ENCODE assay signal across 25 cellular contexts in the genomic region with DNA sequence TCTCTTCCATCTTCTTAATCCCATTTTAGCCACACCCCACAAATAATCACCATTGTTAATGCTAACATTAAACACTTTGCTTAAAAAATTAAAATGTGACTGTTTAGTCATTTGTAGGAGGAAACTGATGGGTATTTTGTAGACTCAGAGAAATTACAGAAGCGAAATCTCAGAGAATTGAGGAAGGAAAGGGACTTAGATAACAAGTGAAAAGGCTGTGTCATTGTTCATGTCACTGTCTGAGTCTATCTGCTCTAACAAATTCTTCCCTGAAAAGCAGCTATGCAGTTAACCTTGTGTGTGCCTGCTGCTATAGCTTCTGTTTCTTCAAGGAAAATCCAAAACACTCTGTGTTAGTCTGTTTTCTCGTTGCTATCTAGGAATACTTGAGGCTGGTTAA. TPM values are rescaled to one million over a fixed set of nuclear protein-coding genes. Genes with fewer than 3 reads are reported as not detected.
DNase-seq lines count a peak whose midpoint lies in the region; ATAC-seq lines count a peak whose summit lies in the region.
"Had no signal": no experiment of that assay in that cellular context is flagged by ENCODE, and none has a peak within 500 bp of the region (broad histone marks: within the 10 kb centered on the region; RNA-seq: fewer than 3 reads in every experiment).

No MANE protein-coding gene starts in this region.

- intact Hi-C loops in sciatic nerve (cut with DNase I): no loop called here

- DNase-seq in KBM-7: peak; percentile 43
- DNase-seq in SKM-1 (lab: John Stamatoyannopoulos, UW; ENCODE audit: unreplicated experiment): peak; percentile 10
- DNase-seq in globus pallidus (ENCODE audit: low spot score): peak; percentile 31
- no peak for DNase-seq in sciatic nerve (ENCODE audit: low spot score)
- no peak for DNase-seq in retina
- no peak for DNase-seq in activated effector memory CD4-positive, alpha-beta T cell treated with anti-CD3 and anti-CD28 coated beads, Interleukin-2, amount 50 U/mL, for 16 hours
- DNase-seq in DMS79 treated with DMSO at 0.1 percent for 48 hours (lab: John Stamatoyannopoulos, UW): no peak
- DNase-seq: activated CD4-positive, alpha-beta T cell treated with anti-CD3 and anti-CD28 coated beads, Interleukin-2, amount 50 U/mL, for 48 hours; activated CD4-positive, CD25-positive, alpha-beta regulatory T cell treated with anti-CD3 and anti-CD28 coated beads, Interleukin-2, amount 50 U/mL, for 72 hours; activated naive CD4-positive, alpha-beta T cell treated with Interleukin-2 at 50 U/mL for 16 hours; activated T-cell treated with anti-CD3 and anti-CD28 coated beads, Interleukin-2, amount 50 U/mL, for 72 hours; dermis blood vessel endothelial cell; endodermal cell; foreskin fibroblast; head of caudate nucleus; HFFc6; MM.1S; natural killer cell; NCI-H1436 treated with DMSO at 0.1 percent for 48 hours; NCI-H774; occipital lobe; psoas muscle; trophoblast cell had no signal

- ATAC-seq in sciatic nerve: peak; percentile 42
- ATAC-seq: activated T-cell treated with anti-CD3 and anti-CD28 coated beads, Interleukin-2, amount 50 U/mL, for 72 hours; esophagus mucosa; psoas muscle; stimulated activated effector memory CD8-positive, alpha-beta T cell treated with anti-CD3 and anti-CD28 coated beads, Interleukin-12 subunit alpha, Interleukin-12 subunit beta, amount 100 ng/mL, for 72 hours had no signal

- in situ Hi-C loops in KBM-7 (cut with MboI; ENCODE audit: low pct_unique_long_range_greater_than_20kb, low sequenced_read_pairs): no loop called here

RNA-seq across cellular contexts. Expression of gene PLXDC2, which starts 40.9 kb away (rescaled TPM):
- total RNA-seq in sciatic nerve: 118 TPM

Comparison
In these comparisons a context has a peak if more than half of its experiments do, and no peak if none do; other contexts are left out.
1. DNase-seq: peak in KBM-7 (single experiment), SKM-1 (single experiment) and globus pallidus (single experiment); none in sciatic nerve (single experiment), retina (single experiment), activated effector memory CD4-positive, alpha-beta T cell treated with anti-CD3 and anti-CD28 coated beads, Interleukin-2, amount 50 U/mL, for 16 hours (single experiment) and DMS79 treated with DMSO at 0.1 percent for 48 hours (single experiment).